In genomic region chr11:128685383-128686044, GRCh38 we compare ENCODE assay signal across 12 cellular contexts. TPM values are rescaled to one million over a fixed set of nuclear protein-coding genes. Genes with fewer than 3 reads are reported as not detected.
DNase-seq lines count a peak whose midpoint lies in the region; ATAC-seq, FAIRE-seq and TF ChIP-seq lines count a peak whose summit lies in the region.
"Had no signal": no experiment of that assay in that cellular context is flagged by ENCODE, and none has a peak within 500 bp of the region (broad histone marks: within the 10 kb centered on the region; RNA-seq: fewer than 3 reads in every experiment).

No MANE protein-coding gene starts in this region.

- POLR2A ChIA-PET in CD8-positive, alpha-beta T cell (lab: Charles Lee): interaction anchor here (1.0 to 2.2 kb wide), 9 partner anchors 8 to 72 kb away, joined by 3 to 9 read pairs (median 5); partner anchors contain the start of gene FLI1

- no peak for TF ChIP-seq CTCF in CD8-positive, alpha-beta T cell (IDR thresholded peaks at IDR 0.05)

- no peak for FAIRE-seq in GM19239 (lab: Jason Lieb, UNC)

- H3K27ac ChIP-seq in CD8-positive, alpha-beta T cell (ENCODE audit: low read depth, low read length): no peak overlapping the region
- H3K27ac ChIP-seq in HUES6 (ENCODE audit: low read depth, low read length): no peak overlapping the region
- H3K27ac ChIP-seq: stomach, VCaP had no signal

- intact Hi-C loops in CD8-positive, alpha-beta T cell (cut with DNase I, micrococcal nuclease): loop anchor here in 1 of 2 experiments (1.0 to 2.0 kb wide), 2 partner anchors 10 to 71 kb away; no protein-coding TSS in a partner anchor

- no peak overlapping the region for H3K9ac ChIP-seq in HUES6 (ENCODE audit: low read length)

- peaks cover 4% of the 10 kb centered on the region for H3K27me3 ChIP-seq in CD8-positive, alpha-beta T cell (ENCODE audit: insufficient read depth, low read length)
- H3K27me3 ChIP-seq in HUES6 (ENCODE audit: control insufficient read depth, insufficient read depth, low read length): peaks cover 100% of the 10 kb centered on the region

- no peaks in the 10 kb centered on the region for H3K9me3 ChIP-seq in CD8-positive, alpha-beta T cell (ENCODE audit: low read length)
- H3K9me3 ChIP-seq in HUES6 (ENCODE audit: control insufficient read depth, insufficient read depth, low read depth, low read length): no peaks in the 10 kb centered on the region
- H3K9me3 ChIP-seq: stomach had no signal

- no peak overlapping the region for H3K27ac Mint-ChIP-seq in CD8-positive, alpha-beta T cell
- no peak overlapping the region for H3K27ac Mint-ChIP-seq in effector memory CD8-positive, alpha-beta T cell
- peak overlapping the region in 1 of 2 donors; percentile 65 for H3K27ac Mint-ChIP-seq in natural killer cell treated with Interleukin-12 subunit alpha and Interleukin-12 subunit beta and Interleukin-15 and Interleukin-18, amount 100 ng/mL, for 72 hours

- peaks cover 49% of the 10 kb centered on the region for H3K4me1 Mint-ChIP-seq in CD8-positive, alpha-beta T cell (ENCODE audit: low read depth)
- H3K4me1 Mint-ChIP-seq in effector memory CD8-positive, alpha-beta T cell (ENCODE audit: low read depth in 2 of 2): peaks cover 27 to 30% of the 10 kb centered on the region in 2 donors
- H3K4me1 Mint-ChIP-seq in natural killer cell treated with Interleukin-12 subunit alpha and Interleukin-12 subunit beta and Interleukin-15 and Interleukin-18, amount 100 ng/mL, for 72 hours (ENCODE audit: low read depth in 2 of 2): peaks cover 30 to 35% of the 10 kb centered on the region in 2 donors

- H3K36me3 Mint-ChIP-seq in CD8-positive, alpha-beta T cell: no peaks in the 10 kb centered on the region
- H3K36me3 Mint-ChIP-seq in effector memory CD8-positive, alpha-beta T cell (ENCODE audit: insufficient read depth): peaks cover 12% of the 10 kb centered on the region
- no peaks in the 10 kb centered on the region for H3K36me3 Mint-ChIP-seq in natural killer cell treated with Interleukin-12 subunit alpha and Interleukin-12 subunit beta and Interleukin-15 and Interleukin-18, amount 100 ng/mL, for 72 hours

- peaks cover 38% of the 10 kb centered on the region for H3K4me1 ChIP-seq in CD8-positive, alpha-beta T cell (ENCODE audit: insufficient read depth, low read length)
- peaks cover 47% of the 10 kb centered on the region for H3K4me1 ChIP-seq in HUES6 (ENCODE audit: control insufficient read depth, insufficient read depth, low read length)

- H3K9me3 Mint-ChIP-seq in CD8-positive, alpha-beta T cell: no peaks in the 10 kb centered on the region
- H3K9me3 Mint-ChIP-seq in effector memory CD8-positive, alpha-beta T cell: no peaks in the 10 kb centered on the region
- H3K9me3 Mint-ChIP-seq in natural killer cell treated with Interleukin-12 subunit alpha and Interleukin-12 subunit beta and Interleukin-15 and Interleukin-18, amount 100 ng/mL, for 72 hours: no peaks in the 10 kb centered on the region

- peak overlapping the region; percentile 86 for H3K4me3 Mint-ChIP-seq in CD8-positive, alpha-beta T cell
- peak overlapping the region; percentile 78 to 84 for H3K4me3 Mint-ChIP-seq in effector memory CD8-positive, alpha-beta T cell
- peak overlapping the region; percentile 71 for H3K4me3 Mint-ChIP-seq in natural killer cell treated with Interleukin-12 subunit alpha and Interleukin-12 subunit beta and Interleukin-15 and Interleukin-18, amount 100 ng/mL, for 72 hours

- H3K36me3 ChIP-seq in CD8-positive, alpha-beta T cell (ENCODE audit: insufficient read depth, low read length): no peaks in the 10 kb centered on the region
- H3K36me3 ChIP-seq in HUES6 (ENCODE audit: control insufficient read depth, insufficient read depth, low read length): no peaks in the 10 kb centered on the region
- H3K36me3 ChIP-seq: stomach had no signal

- ATAC-seq in CD8-positive, alpha-beta T cell: peak; percentile 12
- ATAC-seq in effector memory CD8-positive, alpha-beta T cell (replicated peaks): peak; percentile 6
- ATAC-seq in natural killer cell treated with Interleukin-12 subunit alpha and Interleukin-12 subunit beta and Interleukin-15 and Interleukin-18, amount 100 ng/mL, for 72 hours: no peak
- no peak for ATAC-seq in GM18498 (IDR thresholded peaks at IDR 0.05; ENCODE audit: unreplicated experiment)

- no peak for DNase-seq in CD8-positive, alpha-beta T cell
- DNase-seq in effector memory CD8-positive, alpha-beta T cell: no peak
- DNase-seq in natural killer cell treated with Interleukin-12 subunit alpha and Interleukin-12 subunit beta and Interleukin-15 and Interleukin-18, amount 100 ng/mL, for 72 hours (ENCODE audit: low spot score): no peak
- DNase-seq in SKM-1 (lab: John Stamatoyannopoulos, UW; ENCODE audit: unreplicated experiment) (no peak), DMS 273 treated with DMSO at 0.1 percent for 48 hours (lab: John Stamatoyannopoulos, UW) (no peak), GM19239 (ENCODE audit: insufficient read length, low spot score) (no peak)
- DNase-seq: aorta, NCI-H1436 treated with DMSO at 0.1 percent for 48 hours, stomach had no signal

- peaks cover 29% of the 10 kb centered on the region for H3K27me3 Mint-ChIP-seq in CD8-positive, alpha-beta T cell (ENCODE audit: low read depth)
- H3K27me3 Mint-ChIP-seq in effector memory CD8-positive, alpha-beta T cell: peaks cover 41 to 52% of the 10 kb centered on the region in 2 donors
- peaks cover 37 to 38% of the 10 kb centered on the region in 2 donors for H3K27me3 Mint-ChIP-seq in natural killer cell treated with Interleukin-12 subunit alpha and Interleukin-12 subunit beta and Interleukin-15 and Interleukin-18, amount 100 ng/mL, for 72 hours

- peak overlapping the region; percentile 61 for H3K4me3 ChIP-seq in CD8-positive, alpha-beta T cell (ENCODE audit: low read depth, low read length)
- peak overlapping the region; percentile 55 for H3K4me3 ChIP-seq in HUES6 (ENCODE audit: low read depth, low read length)

- CTCF ChIA-PET in CD8-positive, alpha-beta T cell (lab: Charles Lee): interaction anchor here (1.0 to 2.3 kb wide), 8 partner anchors 40 to 163 kb away, joined by 3 to 8 read pairs (median 6); no protein-coding TSS in a partner anchor

RNA-seq across cellular contexts. Expression of gene FLI1, which starts 8.4 kb away (rescaled TPM):
- total RNA-seq in CD8-positive, alpha-beta T cell: 10 to 100 TPM; 35.6 to 37.3 TPM
- total RNA-seq in natural killer cell treated with Interleukin-12 subunit alpha and Interleukin-12 subunit beta and Interleukin-15 and Interleukin-18, amount 100 ng/mL, for 72 hours: 10 to 100 TPM; 63.3 to 74.0 TPM

Comparison
In these comparisons a context has a peak if more than half of its experiments do, and no peak if none do; other contexts are left out.
1. ATAC-seq: peak in CD8-positive, alpha-beta T cell (single experiment) and effector memory CD8-positive, alpha-beta T cell (single experiment); none in natural killer cell treated with Interleukin-12 subunit alpha and Interleukin-12 subunit beta and Interleukin-15 and Interleukin-18, amount 100 ng/mL, for 72 hours (0 of 2) and GM18498 (single experiment).
2. Peak in every context shown above with its lines, with median percentiles within 50 percentile points of each other: H3K4me3 Mint-ChIP-seq.